18 cellular contexts compared by ENCODE assay signal in the genomic region with DNA sequence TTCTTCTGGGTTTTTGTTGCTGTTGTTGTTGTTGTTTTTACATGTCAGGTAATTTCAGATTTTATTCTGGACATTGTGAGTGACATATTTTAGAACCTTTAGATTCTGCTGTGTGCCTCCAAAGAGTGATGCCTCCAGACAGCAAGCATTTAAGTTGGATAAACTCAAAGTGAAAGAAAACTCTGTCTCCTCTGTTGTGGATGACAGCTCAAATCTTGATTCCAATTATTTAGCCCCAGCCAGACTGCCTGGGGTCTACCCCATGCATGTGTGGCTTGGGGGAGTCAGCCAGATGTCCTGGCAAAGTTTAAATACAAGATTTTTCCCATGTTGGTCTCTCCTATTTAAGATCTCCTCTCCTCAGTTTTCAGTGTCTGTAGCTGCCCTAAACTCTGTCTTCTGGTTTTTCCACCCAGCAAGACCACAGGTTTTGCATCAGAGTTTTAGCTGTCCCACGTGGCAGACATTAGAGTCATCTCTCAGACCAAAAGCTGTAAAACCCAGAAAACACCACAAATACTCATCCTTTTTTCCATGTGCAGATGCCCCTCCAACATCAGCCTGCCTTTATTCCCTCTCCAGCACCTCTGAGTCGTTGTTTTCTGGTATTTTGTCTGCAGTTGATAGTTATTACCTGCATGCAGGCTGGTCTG. TPM values are rescaled to one million over a fixed set of nuclear protein-coding genes. Genes with fewer than 3 reads are reported as not detected.
DNase-seq lines count a peak whose midpoint lies in the region; ATAC-seq and TF ChIP-seq lines count a peak whose summit lies in the region.
"Had no signal": no experiment of that assay in that cellular context is flagged by ENCODE, and none has a peak within 500 bp of the region (broad histone marks: within the 10 kb centered on the region; RNA-seq: fewer than 3 reads in every experiment).

No MANE protein-coding gene starts in this region.

- H3K4me2 ChIP-seq in OCI-LY3 (ENCODE audit: low read length): peak overlapping the region; percentile 4
- H3K4me2 ChIP-seq: GM23338, PC-9 had no signal

- no peak overlapping the region for H2AFZ ChIP-seq in OCI-LY3 (ENCODE audit: low read depth, low read length)
- H2AFZ ChIP-seq: GM23338, PC-9 had no signal

- no peak for TF ChIP-seq POLR2A in stomach (IDR thresholded peaks at IDR 0.05)

- TF ChIP-seq CTCF in GM10248 (IDR thresholded peaks at IDR 0.05; ENCODE audit: control extremely low read depth, extremely low read depth, low read depth, missing control alignments) (no peak), GM20000 (IDR thresholded peaks at IDR 0.05; ENCODE audit: extremely low read depth, missing control alignments) (no peak), OCI-LY3 (IDR thresholded peaks at IDR 0.05; ENCODE audit: low read depth, low read length) (no peak), stomach (IDR thresholded peaks at IDR 0.05) (no peak)

- POLR2A ChIA-PET in GM10248 (lab: Yijun Ruan, JAX): no interaction called here
- POLR2A ChIA-PET in activated CD8-positive, alpha-beta T cell treated with anti-CD3 and anti-CD28 coated beads, Interleukin-2, amount 10 ng/mL, durations not matched to agents 7 days and 5 days (lab: Charles Lee): no interaction called here

- H3K36me3 ChIP-seq in OCI-LY3 (replicated peaks; ENCODE audit: low read depth, low read length): no peaks in the 10 kb centered on the region
- H3K36me3 ChIP-seq in stomach: no peaks in the 10 kb centered on the region

- CTCF ChIA-PET in GM10248 (lab: Yijun Ruan, JAX): interaction anchor here (1.6 kb wide), 1 partner anchor 13 kb away, joined by 3 read pairs; no protein-coding TSS in a partner anchor
- CTCF ChIA-PET in activated CD8-positive, alpha-beta T cell treated with anti-CD3 and anti-CD28 coated beads, Interleukin-2, amount 10 ng/mL, durations not matched to agents 7 days and 5 days (lab: Charles Lee): no interaction called here

- DNase-seq in GM10248 (ENCODE audit: extremely low spot score) (peak; percentile 60), GM20000 (ENCODE audit: low spot score) (peak; percentile 71), posterior vena cava (ENCODE audit: low spot score) (peak; percentile 17), stomach (no peak)
- no peak for DNase-seq in activated CD8-positive, alpha-beta T cell treated with anti-CD3 and anti-CD28 coated beads, Interleukin-2, amount 10 ng/mL, durations not matched to agents 7 days and 5 days
- DNase-seq: C1 segment of cervical spinal cord, HCEC 1CT, NCI-H1417, NCI-H1930, NCI-H226, NCI-H524, NCI-H82, PC-9 had no signal

- no peak overlapping the region for H3K4me3 Mint-ChIP-seq in activated CD8-positive, alpha-beta T cell treated with anti-CD3 and anti-CD28 coated beads, Interleukin-2, amount 10 ng/mL, durations not matched to agents 7 days and 5 days
- H3K4me3 Mint-ChIP-seq: GM23338 had no signal

- no peaks in the 10 kb centered on the region for H3K36me3 Mint-ChIP-seq in activated CD8-positive, alpha-beta T cell treated with anti-CD3 and anti-CD28 coated beads, Interleukin-2, amount 10 ng/mL, durations not matched to agents 7 days and 5 days (ENCODE audit: low read depth)

- peaks cover 20% of the 10 kb centered on the region for H3K27me3 Mint-ChIP-seq in activated CD8-positive, alpha-beta T cell treated with anti-CD3 and anti-CD28 coated beads, Interleukin-2, amount 10 ng/mL, durations not matched to agents 7 days and 5 days (ENCODE audit: low read depth)

- H3K27me3 ChIP-seq in OCI-LY3 (ENCODE audit: low read depth, low read length) (peaks cover 18% of the 10 kb centered on the region; the same call in 1 of the 2 replicates), stomach (peaks cover 0 to 15% (median 0%) of the 10 kb centered on the region in 3 donors)

- no peak overlapping the region for H3K27ac Mint-ChIP-seq in activated CD8-positive, alpha-beta T cell treated with anti-CD3 and anti-CD28 coated beads, Interleukin-2, amount 10 ng/mL, durations not matched to agents 7 days and 5 days
- H3K27ac Mint-ChIP-seq: GM23338 had no signal

- no peak for ATAC-seq in activated CD8-positive, alpha-beta T cell treated with anti-CD3 and anti-CD28 coated beads, Interleukin-2, amount 10 ng/mL, durations not matched to agents 7 days and 5 days
- ATAC-seq in GM18909 (IDR thresholded peaks at IDR 0.05; ENCODE audit: poor library complexity, unreplicated experiment): no peak
- ATAC-seq in GM19328 (IDR thresholded peaks at IDR 0.05; ENCODE audit: unreplicated experiment): no peak
- ATAC-seq: GM23338 had no signal

- peaks cover 11% of the 10 kb centered on the region for H3K4me1 ChIP-seq in OCI-LY3 (ENCODE audit: low read length)
- H3K4me1 ChIP-seq in stomach: no peaks in the 10 kb centered on the region

- no peaks in the 10 kb centered on the region for H4K20me1 ChIP-seq in OCI-LY3 (ENCODE audit: insufficient read depth, low read length)

- H3K79me2 ChIP-seq in OCI-LY3 (ENCODE audit: low read length): no peaks in the 10 kb centered on the region

- H3K4me1 Mint-ChIP-seq in activated CD8-positive, alpha-beta T cell treated with anti-CD3 and anti-CD28 coated beads, Interleukin-2, amount 10 ng/mL, durations not matched to agents 7 days and 5 days (ENCODE audit: low read depth): no peaks in the 10 kb centered on the region

- 35 to 51% (median 41%) methylated on average over 2 of the region's 2 CpGs for WGBS in stomach, 5 donors

- intact Hi-C loops in posterior vena cava (cut with DNase I) (no loop called here), stomach (cut with DNase I; ENCODE audit: low total_unique reads) (no loop called here)

- H3K9me3 Mint-ChIP-seq in activated CD8-positive, alpha-beta T cell treated with anti-CD3 and anti-CD28 coated beads, Interleukin-2, amount 10 ng/mL, durations not matched to agents 7 days and 5 days (ENCODE audit: insufficient read depth): peaks cover 8% of the 10 kb centered on the region

- H3K27ac ChIP-seq in OCI-LY3 (ENCODE audit: low read length): no peak overlapping the region
- H3K27ac ChIP-seq in stomach: no peak overlapping the region
- H3K27ac ChIP-seq: PC-9, RWPE1 had no signal

- H3K4me3 ChIP-seq in OCI-LY3 (ENCODE audit: low read length) (no peak overlapping the region), stomach (no peak overlapping the region)
- H3K4me3 ChIP-seq: GM23338, PC-9 had no signal

- no peak for TF ChIP-seq EP300 in stomach (IDR thresholded peaks at IDR 0.05)

- no peak overlapping the region for H3K9ac ChIP-seq in OCI-LY3 (ENCODE audit: low read length)

- peaks cover 10% of the 10 kb centered on the region; the same call in 1 of the 2 replicates for H3K9me3 ChIP-seq in OCI-LY3 (ENCODE audit: insufficient read depth, low read length)
- peaks cover 0 to 11% (median 3%) of the 10 kb centered on the region in 4 donors for H3K9me3 ChIP-seq in stomach

RNA-seq across cellular contexts. Expression of a gene that starts 19.4 kb away (rescaled TPM):
- total RNA-seq in posterior vena cava: 1 to 10 TPM; 2.9 to 6.2 TPM
- under 1 TPM; 0.66 to 0.83 TPM for total RNA-seq in activated CD8-positive, alpha-beta T cell treated with anti-CD3 and anti-CD28 coated beads, Interleukin-2, amount 10 ng/mL, durations not matched to agents 7 days and 5 days
- total RNA-seq in stomach: 1 to 10 TPM in 3 of 5 donors, under 1 TPM in 2; under 0.01 to 6.2 (median 1.1) TPM
- under 1 TPM; 0.13 to 0.19 (median 0.15) TPM for polyA plus RNA-seq in stomach

Comparison
In these comparisons a context has a peak if more than half of its experiments do, and no peak if none do; other contexts are left out.
1. DNase-seq: peak in GM10248 (single experiment), GM20000 (single experiment) and posterior vena cava (single experiment); none in activated CD8-positive, alpha-beta T cell treated with anti-CD3 and anti-CD28 coated beads, Interleukin-2, amount 10 ng/mL, durations not matched to agents 7 days and 5 days (single experiment) and stomach (single experiment).